ENCODE assay signal across 32 cellular contexts in genomic region chr10:83678850-83679249, GRCh38.
DNase-seq lines count a peak whose midpoint lies in the region; ATAC-seq, FAIRE-seq and TF ChIP-seq lines count a peak whose summit lies in the region.
"Had no signal": no experiment of that assay in that cellular context is flagged by ENCODE, and none has a peak within 500 bp of the region (broad histone marks: within the 10 kb centered on the region; RNA-seq: fewer than 3 reads in every experiment).

No MANE protein-coding gene starts in this region.

- no peaks in the 10 kb centered on the region for H3K9me3 Mint-ChIP-seq in Caco-2 (ENCODE audit: unreplicated experiment)
- H3K9me3 Mint-ChIP-seq: natural killer cell treated with Interleukin-12 subunit alpha and Interleukin-12 subunit beta and Interleukin-15 and Interleukin-18, amount 100 ng/mL, for 72 hours had no signal

- POLR2A ChIA-PET in Caco-2 (lab: Charles Lee) = no interaction called here

- peak; percentile 60 for FAIRE-seq in GM12891 (lab: Jason Lieb, UNC)
- FAIRE-seq: A549, HTR-8/SVneo had no signal

- no peaks in the 10 kb centered on the region for H3K36me3 ChIP-seq in Caco-2 (ENCODE audit: control insufficient read depth, insufficient read depth, low read length)
- H3K36me3 ChIP-seq: ascending aorta, MG63, spleen, vagina had no signal

- H3K4me3 ChIP-seq in Caco-2 (ENCODE audit: low read depth, low read length) = no peak overlapping the region
- H3K4me3 ChIP-seq: A549, ascending aorta, GM23248, MG63, spleen, vagina had no signal

- TF ChIP-seq CTCF in Caco-2 (IDR thresholded peaks at IDR 0.05; ENCODE audit: insufficient read depth in 1 of 2, low read depth in 1 of 2, low read length in 1 of 2, severe bottlenecking in 1 of 2, unreplicated experiment in 1 of 2) = no peak

- no peaks in the 10 kb centered on the region for H3K9me3 ChIP-seq in Caco-2
- H3K9me3 ChIP-seq: A549, ascending aorta, MG63, spleen, vagina had no signal

- DNase-seq in GM12891 (ENCODE audit: insufficient read length, low spot score) (no peak), COLO668 (lab: John Stamatoyannopoulos, UW; ENCODE audit: unreplicated experiment) (no peak), Caco-2 (no peak), GOT3 (lab: John Stamatoyannopoulos, UW) (no peak)
- no peak for DNase-seq in activated CD8-positive, alpha-beta memory T cell treated with anti-CD3 and anti-CD28 coated beads, Interleukin-2, amount 50 U/mL, for 48 hours
- DNase-seq: activated CD4-positive, alpha-beta T cell treated with anti-CD3 and anti-CD28 coated beads for 4 hours; caudate nucleus; CD8-positive, alpha-beta memory T cell; dermis blood vessel endothelial cell; GDM1; GM23248; KBM-7; MG63; NCI-H1417; NCI-H2081 treated with DMSO at 0.1 percent for 48 hours; NCI-H345; NCI-H774; retina; spleen; stimulated activated CD4-positive, alpha-beta T cell treated with anti-CD3 and anti-CD28 coated beads, Interleukin-2, amount 100 ng/mL, for 48 hours; stimulated activated naive CD4-positive, alpha-beta T cell had no signal

- H3K27ac Mint-ChIP-seq in Caco-2 (ENCODE audit: unreplicated experiment) = no peak overlapping the region
- H3K27ac Mint-ChIP-seq: activated naive CD8-positive, alpha-beta T cell; B cell; natural killer cell treated with Interleukin-12 subunit alpha and Interleukin-12 subunit beta and Interleukin-15 and Interleukin-18, amount 100 ng/mL, for 72 hours had no signal

- CTCF ChIA-PET in Caco-2 (lab: Charles Lee) = no interaction called here

- no peaks in the 10 kb centered on the region for H3K4me1 Mint-ChIP-seq in Caco-2 (ENCODE audit: low read depth, unreplicated experiment)

- no peaks in the 10 kb centered on the region for H3K36me3 Mint-ChIP-seq in Caco-2 (ENCODE audit: insufficient read depth, unreplicated experiment)
- H3K36me3 Mint-ChIP-seq: activated naive CD8-positive, alpha-beta T cell; CD8-positive, alpha-beta memory T cell; natural killer cell treated with Interleukin-12 subunit alpha and Interleukin-12 subunit beta and Interleukin-15 and Interleukin-18, amount 100 ng/mL, for 72 hours had no signal

- ATAC-seq in GM18909 (IDR thresholded peaks at IDR 0.05; ENCODE audit: poor library complexity, unreplicated experiment) = peak; percentile 23
- peak; percentile 38 for ATAC-seq in HG02610 (IDR thresholded peaks at IDR 0.05; ENCODE audit: unreplicated experiment)
- peak; percentile 56 for ATAC-seq in HG03432 (IDR thresholded peaks at IDR 0.05; ENCODE audit: unreplicated experiment)
- ATAC-seq: A549; natural killer cell treated with Interleukin-12 subunit alpha and Interleukin-12 subunit beta and Interleukin-15 and Interleukin-18, amount 100 ng/mL, for 72 hours; SK-N-SH treated with all-trans-retinoic acid at 6 μM for 48 hours had no signal

- no peaks in the 10 kb centered on the region for H3K4me1 ChIP-seq in Caco-2
- H3K4me1 ChIP-seq: A549, ascending aorta, spleen, vagina had no signal

- BruUV-seq in Caco-2 (replicated peaks; lab: Mats Ljungman, UMichigan) = no TSS peak

- no peak overlapping the region for H3K4me3 Mint-ChIP-seq in Caco-2 (ENCODE audit: unreplicated experiment)
- H3K4me3 Mint-ChIP-seq: activated naive CD8-positive, alpha-beta T cell; B cell; natural killer cell treated with Interleukin-12 subunit alpha and Interleukin-12 subunit beta and Interleukin-15 and Interleukin-18, amount 100 ng/mL, for 72 hours had no signal

- intact Hi-C loops in Caco-2 (cut with micrococcal nuclease; ENCODE audit: unreplicated experiment) = no loop called here

- no peaks in the 10 kb centered on the region for H3K27me3 Mint-ChIP-seq in Caco-2 (ENCODE audit: insufficient read depth, unreplicated experiment)
- H3K27me3 Mint-ChIP-seq: activated naive CD8-positive, alpha-beta T cell; B cell; CD8-positive, alpha-beta memory T cell; natural killer cell treated with Interleukin-12 subunit alpha and Interleukin-12 subunit beta and Interleukin-15 and Interleukin-18, amount 100 ng/mL, for 72 hours had no signal

- H3K27me3 ChIP-seq in Caco-2 (replicated peaks; ENCODE audit: control insufficient read depth, insufficient read depth, low read length) = no peaks in the 10 kb centered on the region
- H3K27me3 ChIP-seq: ascending aorta, MG63, spleen, vagina had no signal

- TF ChIP-seq POLR2A in GM12891 (IDR thresholded peaks at IDR 0.05; ENCODE audit: low read depth, low read length) = no peak

TF ChIP-seq in GM12891, 5 proteins besides CTCF, POLR2A, EP300 and RAD21:
- no peak for TF ChIP-seq TAF1 (IDR thresholded peaks at IDR 0.05; ENCODE audit: low read depth, low read length)
- no peak for TF ChIP-seq SPI1 (IDR thresholded peaks at IDR 0.05; ENCODE audit: low read depth, low read length)
- no peak for TF ChIP-seq POU2F2 (IDR thresholded peaks at IDR 0.05; ENCODE audit: low read depth, low read length)
- TF ChIP-seq PAX5 (IDR thresholded peaks at IDR 0.05; ENCODE audit: insufficient read depth, low read length, severe bottlenecking) = no peak
- TF ChIP-seq POLR2AphosphoS5 (IDR thresholded peaks at IDR 0.05; ENCODE audit: low read depth, low read length) = no peak
TF ChIP-seq in GM12891: peak in this region for 0.
